8 cellular contexts compared by ENCODE assay signal in genomic region chr19:45423589-45424190, GRCh38. TPM values are rescaled to one million over a fixed set of nuclear protein-coding genes. Genes with fewer than 3 reads are reported as not detected.
A peak's percentile ranks its signal among the peaks of the same experiment; 100 is the strongest.
DNase-seq lines count a peak whose midpoint lies in the region; ATAC-seq, FAIRE-seq and TF ChIP-seq lines count a peak whose summit lies in the region.

Gene ERCC1, minus strand, starts transcription at chr19:45423917. Its CDS starts 543 bp downstream, at chr19:45423374.

- H3K4me1 ChIP-seq in HAP-1: peaks cover 14% of the 10 kb centered on the region
- H3K4me1 ChIP-seq in pancreas: peaks cover 0 to 10% (median 6%) of the 10 kb centered on the region in 3 donors
- H3K4me1 ChIP-seq in uterus: no peaks in the 10 kb centered on the region

- peak in 1 of 2 donors; percentile 53 for TF ChIP-seq POLR2A in uterus (IDR thresholded peaks at IDR 0.05)

- H3K36me3 Mint-ChIP-seq in activated naive CD8-positive, alpha-beta T cell: peaks cover 4% of the 10 kb centered on the region

- H3K27ac Mint-ChIP-seq in activated naive CD8-positive, alpha-beta T cell: peak within 1 kb of the TSS; percentile 92

- ATAC-seq in Right ventricle myocardium inferior: peak; percentile 85
- ATAC-seq in pancreas: peak; percentile 85 to 88 (median 86)

- H3K9me3 ChIP-seq in HAP-1 (no peaks in the 10 kb centered on the region), MG63 (no peaks in the 10 kb centered on the region), pancreas (no peaks in the 10 kb centered on the region), uterus (no peaks in the 10 kb centered on the region)

- in situ Hi-C loops in HAP-1 (cut with MboI; ENCODE audit: low sequenced_read_pairs): no loop called here

- TF ChIP-seq CTCF in pancreas (IDR thresholded peaks at IDR 0.05) (no peak), uterus (IDR thresholded peaks at IDR 0.05) (peak in 1 of 4 experiments; percentile 12)

- no peaks in the 10 kb centered on the region for H3K27me3 Mint-ChIP-seq in activated naive CD8-positive, alpha-beta T cell

- WGBS in pancreas, 2 donors: 0% methylated on average over 37 of the region's 37 CpGs

- peak within 1 kb of the TSS; percentile 53 for H3K4me3 ChIP-seq in HAP-1
- peak within 1 kb of the TSS; percentile 86 for H3K4me3 ChIP-seq in MG63
- H3K4me3 ChIP-seq in pancreas: peak within 1 kb of the TSS; percentile 38 to 61 (median 46)
- peak within 1 kb of the TSS; percentile 50 to 57 for H3K4me3 ChIP-seq in uterus

- no peak for FAIRE-seq in pancreas (lab: Jason Lieb, UNC)

- intact Hi-C loops in Right ventricle myocardium inferior (cut with DNase I) (loop anchor here (2.0 to 10.0 kb wide), 2 partner anchors 17 to 221 kb away; partner anchors contain the start of gene POLR1G), pancreas (cut with DNase I) (no loop called here), uterus (cut with DNase I; ENCODE audit: low total_unique reads) (no loop called here)

- no peaks in the 10 kb centered on the region for H3K9me3 Mint-ChIP-seq in activated naive CD8-positive, alpha-beta T cell (ENCODE audit: low read depth)

- peak; percentile 65 for DNase-seq in GM04503 (ENCODE audit: low read depth)
- peak; percentile 92 to 100 for DNase-seq in HAP-1 (ENCODE audit: low spot score in 2 of 2)
- peak; percentile 96 for DNase-seq in MG63
- DNase-seq in SHP77 (lab: John Stamatoyannopoulos, UW): peak; percentile 96 to 98
- peak; percentile 97 for DNase-seq in Right ventricle myocardium inferior (ENCODE audit: missing footprints)
- DNase-seq in pancreas: peak; percentile 97 to 100 (median 99)
- DNase-seq in uterus: peak in 1 of 2 donors; percentile 93

- peaks cover 51% of the 10 kb centered on the region for H3K4me1 Mint-ChIP-seq in activated naive CD8-positive, alpha-beta T cell (ENCODE audit: low read depth)

- H3K27me3 ChIP-seq in HAP-1 (ENCODE audit: low read depth) (no peaks in the 10 kb centered on the region), MG63 (no peaks in the 10 kb centered on the region), pancreas (no peaks in the 10 kb centered on the region), uterus (no peaks in the 10 kb centered on the region)

- peak within 1 kb of the TSS; percentile 93 for H3K4me3 Mint-ChIP-seq in activated naive CD8-positive, alpha-beta T cell

- peak within 1 kb of the TSS; percentile 82 to 98 (median 92) for H3K27ac ChIP-seq in pancreas
- peak within 1 kb of the TSS; percentile 87 to 89 for H3K27ac ChIP-seq in uterus

- H3K36me3 ChIP-seq in HAP-1 (replicated peaks) (peaks cover 21% of the 10 kb centered on the region), MG63 (peaks cover 38% of the 10 kb centered on the region), pancreas (no peaks in the 10 kb centered on the region), uterus (no peaks in the 10 kb centered on the region)

RNA-seq across cellular contexts. Expression of gene ERCC1, which starts in this region (rescaled TPM):
- total RNA-seq in MG63 (2014; rRNA removed; shearing (Covaris generic); ENCODE audit: low replicate concordance): 118 and 167 TPM in 2 replicates
- total RNA-seq in Right ventricle myocardium inferior: 166 TPM
- total RNA-seq in pancreas: 10 to 100 TPM; 28.9 to 33.5 (median 32.9) TPM
- 10 to 100 TPM; 35.3 to 42.3 TPM for polyA plus RNA-seq in pancreas
- 100 to 1,000 TPM in 1 of 4 donors, 10 to 100 TPM in 3; 37.9 to 130 (median 68.0) TPM for total RNA-seq in uterus
